Comparison of ENCODE assay signal across 22 cellular contexts in genomic region chr15:84960391-84961113, GRCh38. TPM values are rescaled to one million over a fixed set of nuclear protein-coding genes. Genes with fewer than 3 reads are reported as not detected.
DNase-seq lines count a peak whose midpoint lies in the region; ATAC-seq and TF ChIP-seq lines count a peak whose summit lies in the region.
"Had no signal": no experiment of that assay in that cellular context is flagged by ENCODE, and none has a peak within 500 bp of the region (broad histone marks: within the 10 kb centered on the region; RNA-seq: fewer than 3 reads in every experiment).

No MANE protein-coding gene starts in this region.

- peak overlapping the region; percentile 73 for H3K14ac ChIP-seq in IMR-90 (replicated peaks; ENCODE audit: low read depth, low read length)

- peaks cover 22 to 38% (median 30%) of the 10 kb centered on the region in 11 experiments for H3K9me3 ChIP-seq in BLaER1 treated with 17β-estradiol and CSF1 and Interleukin-3, amounts not matched to agents 10 nM and 100 nM (replicated peaks in 1 of 11)
- peaks cover 4% of the 10 kb centered on the region for H3K9me3 ChIP-seq in IMR-90 (ENCODE audit: control insufficient read depth, insufficient read depth, low read length)
- H3K9me3 ChIP-seq: uterus had no signal

- in situ Hi-C loops in IMR-90 (cut with MboI; ENCODE audit: low sequenced_read_pairs), result loop anchor here (25.0 kb wide), 1 partner anchor 327 kb away; no protein-coding TSS in a partner anchor
- in situ Hi-C loops in astrocyte of the spinal cord (cut with HindIII; ENCODE audit: low sequenced_read_pairs), result no loop called here

- peak overlapping the region; percentile 63 to 86 (median 74) for H3K4me2 ChIP-seq in BLaER1 treated with 17β-estradiol and CSF1 and Interleukin-3, amounts not matched to agents 10 nM and 100 nM
- peak overlapping the region; percentile 9; the same call in 1 of the 2 replicates for H3K4me2 ChIP-seq in IMR-90 (ENCODE audit: low read depth, low read length)

- no peak overlapping the region for H3K4me3 Mint-ChIP-seq in mesothelial cell of epicardium
- no peak overlapping the region for H3K4me3 Mint-ChIP-seq in stimulated activated memory B cell treated with anti-CD40 and anti-IgM and Interleukin-4, amounts not matched to agents 10 μg/mL and 1 μg/mL and 100 μg/mL, for 72 hours
- H3K4me3 Mint-ChIP-seq: activated naive CD8-positive, alpha-beta T cell treated with anti-CD3 and anti-CD28 coated beads, Interleukin-2, amount 50 U/mL, for 24 hours; T-helper 1 cell treated with Interleukin-12 subunit alpha and Interleukin-12 subunit beta and Interleukin-4 antibody, amounts not matched to agents 30 μg/mL and 1 μg/mL, for 36 hours had no signal

- DNase-seq in IMR-90 (no peak), astrocyte of the spinal cord (ENCODE audit: low read depth, low spot score) (peak; percentile 18), mesothelial cell of epicardium (ENCODE audit: low spot score in 2 of 2, unreplicated experiment in 2 of 2) (no peak), DMS153 treated with DMSO at 0.1 percent for 48 hours (lab: John Stamatoyannopoulos, UW; ENCODE audit: unreplicated experiment) (no peak), HuH-7.5 (ENCODE audit: low spot score) (no peak)
- DNase-seq in stimulated activated CD4-positive, alpha-beta T cell treated with anti-CD3 and anti-CD28 coated beads, Interleukin-4, amount 100 ng/mL, for 4 hours, result no peak
- DNase-seq: activated CD4-positive, alpha-beta T cell treated with anti-CD3 and anti-CD28 coated beads, Interleukin-2, amount 50 U/mL, for 1 hour; activated CD8-positive, alpha-beta memory T cell treated with anti-CD3 and anti-CD28 coated beads, Interleukin-2, amount 50 U/mL, for 4 hours; activated effector memory CD4-positive, alpha-beta T cell treated with Interleukin-2 at 50 U/mL for 16 hours; activated naive CD8-positive, alpha-beta T cell treated with anti-CD3 and anti-CD28 coated beads, Interleukin-2, amount 50 U/mL, for 24 hours; DMS 273 treated with DMSO at 0.1 percent for 48 hours; GF-D8; islet precursor cell; NCI-H1105 treated with DMSO at 0.1 percent for 48 hours; NCI-H774; SJCRH30; substantia nigra; uterus had no signal

- H3K27ac Mint-ChIP-seq in mesothelial cell of epicardium, result peak overlapping the region; percentile 57
- no peak overlapping the region for H3K27ac Mint-ChIP-seq in stimulated activated memory B cell treated with anti-CD40 and anti-IgM and Interleukin-4, amounts not matched to agents 10 μg/mL and 1 μg/mL and 100 μg/mL, for 72 hours
- H3K27ac Mint-ChIP-seq: activated naive CD8-positive, alpha-beta T cell treated with anti-CD3 and anti-CD28 coated beads, Interleukin-2, amount 50 U/mL, for 24 hours; T-helper 1 cell treated with Interleukin-12 subunit alpha and Interleukin-12 subunit beta and Interleukin-4 antibody, amounts not matched to agents 30 μg/mL and 1 μg/mL, for 36 hours had no signal

- POLR2A ChIA-PET in IMR-90 (lab: Charles Lee; ENCODE audit: unreplicated experiment), result no interaction called here

- peak overlapping the region in 1 of 2 experiments; percentile 66; a peak in 2 of 4 replicates for H4K8ac ChIP-seq in IMR-90 (ENCODE audit: low read depth in 2 of 2, low read length in 2 of 2)

- H3K27me3 Mint-ChIP-seq in mesothelial cell of epicardium (ENCODE audit: low read depth), result no peaks in the 10 kb centered on the region
- H3K27me3 Mint-ChIP-seq in stimulated activated memory B cell treated with anti-CD40 and anti-IgM and Interleukin-4, amounts not matched to agents 10 μg/mL and 1 μg/mL and 100 μg/mL, for 72 hours, result peaks cover 59% of the 10 kb centered on the region

- CTCF ChIA-PET in IMR-90 (lab: Yijun Ruan, JAX), result no interaction called here

- peaks cover 11% of the 10 kb centered on the region for H3K9me1 ChIP-seq in IMR-90 (ENCODE audit: insufficient read depth, low read length)

- H3K9ac ChIP-seq in BLaER1 treated with 17β-estradiol and CSF1 and Interleukin-3, amounts not matched to agents 10 nM and 100 nM, result peak overlapping the region in 5 of 11 experiments; percentile 53 to 68 (median 67); a peak in 8 of 22 replicates
- 0 out of 2 replicates have a peak overlapping the region, but pooled peaks have one; percentile 7 for H3K9ac ChIP-seq in IMR-90 (ENCODE audit: low read depth, low read length)

- 100% methylated on average over 2 of the region's 13 CpGs; no CpG with 5 or more reads in 1 of the 2 experiments for WGBS in IMR-90 (ENCODE audit: extremely low coverage in 2 of 2, insufficient read length in 1 of 2), 2 experiments

- peak overlapping the region; percentile 29; the same call in 1 of the 3 replicates for H2BK15ac ChIP-seq in IMR-90 (ENCODE audit: low read depth, low read length)

- no peaks in the 10 kb centered on the region for H4K20me1 ChIP-seq in BLaER1 treated with 17β-estradiol and CSF1 and Interleukin-3, amounts not matched to agents 10 nM and 100 nM
- no peaks in the 10 kb centered on the region for H4K20me1 ChIP-seq in IMR-90 (ENCODE audit: insufficient read depth, low read length)

- peak overlapping the region; percentile 10; the same call in 1 of the 2 replicates for H4K91ac ChIP-seq in IMR-90 (ENCODE audit: insufficient read depth, low read depth, low read length)

- peak overlapping the region; percentile 74; the same call in 1 of the 2 replicates for H3K23ac ChIP-seq in IMR-90 (ENCODE audit: low read depth, low read length)

- no peak overlapping the region for H3K56ac ChIP-seq in IMR-90 (ENCODE audit: extremely low read depth, insufficient read depth, low read length)

- no peak overlapping the region for H3K4me3 ChIP-seq in BLaER1 treated with 17β-estradiol and CSF1 and Interleukin-3, amounts not matched to agents 10 nM and 100 nM
- H3K4me3 ChIP-seq in IMR-90 (ENCODE audit: insufficient read depth, low read depth, low read length) (no peak overlapping the region), astrocyte of the spinal cord (ENCODE audit: low read depth, low read length) (no peak overlapping the region)
- H3K4me3 ChIP-seq: SJCRH30, uterus had no signal

- H3K4me1 Mint-ChIP-seq in mesothelial cell of epicardium, result peaks cover 30% of the 10 kb centered on the region
- peaks cover 15% of the 10 kb centered on the region for H3K4me1 Mint-ChIP-seq in stimulated activated memory B cell treated with anti-CD40 and anti-IgM and Interleukin-4, amounts not matched to agents 10 μg/mL and 1 μg/mL and 100 μg/mL, for 72 hours

- H2BK5ac ChIP-seq in IMR-90 (ENCODE audit: low read depth, low read length, poor library complexity, severe bottlenecking), result peak overlapping the region; percentile 15

- peak overlapping the region; percentile 83 for H2AFZ ChIP-seq in IMR-90 (replicated peaks; ENCODE audit: low read length, poor library complexity)

- no peaks in the 10 kb centered on the region for H3K79me1 ChIP-seq in IMR-90 (ENCODE audit: low read depth in 1 of 2, low read length in 2 of 2)

- no peaks in the 10 kb centered on the region; a peak in 1 of 22 replicates for H3K36me3 ChIP-seq in BLaER1 treated with 17β-estradiol and CSF1 and Interleukin-3, amounts not matched to agents 10 nM and 100 nM
- no peaks in the 10 kb centered on the region for H3K36me3 ChIP-seq in IMR-90 (ENCODE audit: control insufficient read depth, insufficient read depth, low read length)
- H3K36me3 ChIP-seq: SJCRH30, uterus had no signal

- TF ChIP-seq CTCF in IMR-90 (conservative IDR thresholded peaks at IDR 0.05; ENCODE audit: low read depth, low read length) (no peak), astrocyte of the spinal cord (IDR thresholded peaks at IDR 0.05; ENCODE audit: low read depth, low read length) (no peak), mesothelial cell of epicardium (IDR thresholded peaks at IDR 0.05; ENCODE audit: unreplicated experiment) (no peak)

- TF ChIP-seq RAD21 in IMR-90 (IDR thresholded peaks at IDR 0.05; ENCODE audit: low read length), result no peak

- H3K18ac ChIP-seq in IMR-90 (ENCODE audit: low read depth, low read length), result no peak overlapping the region; the same call in 1 of the 2 replicates

- peaks cover 4% of the 10 kb centered on the region for H3K36me3 Mint-ChIP-seq in mesothelial cell of epicardium
- no peaks in the 10 kb centered on the region for H3K36me3 Mint-ChIP-seq in stimulated activated memory B cell treated with anti-CD40 and anti-IgM and Interleukin-4, amounts not matched to agents 10 μg/mL and 1 μg/mL and 100 μg/mL, for 72 hours
- H3K36me3 Mint-ChIP-seq: CD14-positive monocyte had no signal

- H3K27me3 ChIP-seq in BLaER1 treated with 17β-estradiol and CSF1 and Interleukin-3, amounts not matched to agents 10 nM and 100 nM, result no peaks in the 10 kb centered on the region
- H3K27me3 ChIP-seq in IMR-90 (ENCODE audit: control insufficient read depth, insufficient read depth, low read length), result no peaks in the 10 kb centered on the region
- H3K27me3 ChIP-seq: SJCRH30, uterus had no signal

- peak overlapping the region in 10 of 11 experiments; percentile 52 to 87 (median 84); a peak in 18 of 22 replicates for H3K27ac ChIP-seq in BLaER1 treated with 17β-estradiol and CSF1 and Interleukin-3, amounts not matched to agents 10 nM and 100 nM
- H3K27ac ChIP-seq in IMR-90 (ENCODE audit: insufficient read depth, low read length), result 0 out of 2 replicates have a peak overlapping the region, but pooled peaks have one; percentile 4
- H3K27ac ChIP-seq: SJCRH30, uterus had no signal

- no peak overlapping the region for H4K5ac ChIP-seq in IMR-90 (ENCODE audit: low read depth, low read length)

- dilution Hi-C loops in IMR-90 (cut with HindIII; ENCODE audit: low sequenced_read_pairs, unreplicated experiment), result no loop called here

- ATAC-seq in IMR-90 (ENCODE audit: low read depth), result peak; percentile 32
- ATAC-seq in stimulated activated memory B cell treated with anti-CD40 and anti-IgM and Interleukin-4, amounts not matched to agents 10 μg/mL and 1 μg/mL and 100 μg/mL, for 72 hours, result no peak
- ATAC-seq: activated naive CD8-positive, alpha-beta T cell treated with anti-CD3 and anti-CD28 coated beads, Interleukin-2, amount 50 U/mL, for 24 hours had no signal

- BruUV-seq in IMR-90 (replicated peaks; lab: Mats Ljungman, UMichigan), result no TSS peak

- peaks cover 20 to 57% (median 44%) of the 10 kb centered on the region in 10 experiments for H3K4me1 ChIP-seq in BLaER1 treated with 17β-estradiol and CSF1 and Interleukin-3, amounts not matched to agents 10 nM and 100 nM
- peaks cover 6% of the 10 kb centered on the region for H3K4me1 ChIP-seq in IMR-90 (ENCODE audit: control insufficient read depth, insufficient read depth, low read length)
- H3K4me1 ChIP-seq: SJCRH30, uterus had no signal

- H2AK5ac ChIP-seq in IMR-90 (ENCODE audit: low read depth, low read length), result peak overlapping the region; percentile 20

- intact Hi-C loops in IMR-90 (cut with micrococcal nuclease), result no loop called here

- H3K9me3 Mint-ChIP-seq in mesothelial cell of epicardium, result peaks cover 12% of the 10 kb centered on the region
- peaks cover 7% of the 10 kb centered on the region for H3K9me3 Mint-ChIP-seq in stimulated activated memory B cell treated with anti-CD40 and anti-IgM and Interleukin-4, amounts not matched to agents 10 μg/mL and 1 μg/mL and 100 μg/mL, for 72 hours
- H3K9me3 Mint-ChIP-seq: T-helper 1 cell treated with Interleukin-12 subunit alpha and Interleukin-12 subunit beta and Interleukin-4 antibody, amounts not matched to agents 30 μg/mL and 1 μg/mL, for 36 hours had no signal

- H2BK120ac ChIP-seq in IMR-90 (ENCODE audit: low read depth, low read length), result peak overlapping the region; percentile 67

- TF ChIP-seq POLR2A in IMR-90 (IDR thresholded peaks at IDR 0.05; ENCODE audit: low read depth, low read length), result no peak

- peak overlapping the region; percentile 65; the same call in 1 of the 2 replicates for H3K4ac ChIP-seq in IMR-90 (ENCODE audit: low read depth, low read length)

- no peak overlapping the region for H2AK9ac ChIP-seq in IMR-90 (replicated peaks; ENCODE audit: low read depth, low read length, poor library complexity)

- H2BK20ac ChIP-seq in IMR-90 (ENCODE audit: low read depth, low read length), result peak overlapping the region; percentile 64; the same call in 1 of the 2 replicates

RNA-seq across cellular contexts. Expression of gene PDE8A, which starts 21.1 kb away (rescaled TPM):
- total RNA-seq in IMR-90 (2012; rRNA removed), result 32.4 and 40.3 TPM in 2 replicates
- 27.9 and 35.9 TPM in 2 replicates for polyA plus RNA-seq in IMR-90 (2012; rRNA removed)
- 6.7 and 13.5 TPM in 2 replicates for polyA plus RNA-seq in IMR-90 (2012; cell fraction: cytosol; rRNA removed)
- polyA plus RNA-seq in IMR-90 (2012; cell fraction: nucleus; rRNA removed; ENCODE audit: low replicate concordance), result 26.0 and 126 TPM in 2 replicates
- 33.5 to 38.4 TPM (median 36.7 TPM) in 3 replicates for total RNA-seq in mesothelial cell of epicardium
